In genomic region chr11:28442113-28442512, GRCh38 we compare ENCODE assay signal across 16 cellular contexts.
DNase-seq lines count a peak whose midpoint lies in the region; ATAC-seq and TF ChIP-seq lines count a peak whose summit lies in the region.
"Had no signal": no experiment of that assay in that cellular context is flagged by ENCODE, and none has a peak within 500 bp of the region (broad histone marks: within the 10 kb centered on the region; RNA-seq: fewer than 3 reads in every experiment).

No MANE protein-coding gene starts in this region.

- H3K27me3 Mint-ChIP-seq in natural killer cell treated with Interleukin-12 subunit alpha and Interleukin-12 subunit beta and Interleukin-15 and Interleukin-18, amount 100 ng/mL, for 72 hours: no peaks in the 10 kb centered on the region
- H3K27me3 Mint-ChIP-seq: CD4-positive, CD25-positive, alpha-beta regulatory T cell had no signal

- no peak for TF ChIP-seq CTCF in SK-N-SH (IDR thresholded peaks at IDR 0.05)
- TF ChIP-seq CTCF in fibroblast of mammary gland (conservative IDR thresholded peaks at IDR 0.05; ENCODE audit: control insufficient read depth, insufficient read depth, low read depth, low read length): no peak

- H2AFZ ChIP-seq in SK-N-SH (ENCODE audit: low read depth): no peak overlapping the region

- no peaks in the 10 kb centered on the region for H3K36me3 Mint-ChIP-seq in natural killer cell treated with Interleukin-12 subunit alpha and Interleukin-12 subunit beta and Interleukin-15 and Interleukin-18, amount 100 ng/mL, for 72 hours
- H3K36me3 Mint-ChIP-seq: CD4-positive, CD25-positive, alpha-beta regulatory T cell had no signal

- H3K27ac Mint-ChIP-seq in natural killer cell treated with Interleukin-12 subunit alpha and Interleukin-12 subunit beta and Interleukin-15 and Interleukin-18, amount 100 ng/mL, for 72 hours: no peak overlapping the region
- H3K27ac Mint-ChIP-seq: CD4-positive, CD25-positive, alpha-beta regulatory T cell; HFFc6 had no signal

- no peak overlapping the region for H3K4me2 ChIP-seq in SK-N-SH
- H3K4me2 ChIP-seq: BLaER1 treated with 17β-estradiol and CSF1 and Interleukin-3, amounts not matched to agents 10 nM and 100 nM had no signal

- ATAC-seq in SK-N-SH treated with all-trans-retinoic acid at 6 μM for 48 hours: no peak
- no peak for ATAC-seq in natural killer cell treated with Interleukin-12 subunit alpha and Interleukin-12 subunit beta and Interleukin-15 and Interleukin-18, amount 100 ng/mL, for 72 hours
- no peak for ATAC-seq in GM19328 (IDR thresholded peaks at IDR 0.05; ENCODE audit: unreplicated experiment)
- ATAC-seq in HG02870 (IDR thresholded peaks at IDR 0.05; ENCODE audit: unreplicated experiment): no peak
- ATAC-seq: K562 had no signal

- TF ChIP-seq EP300 in SK-N-SH (IDR thresholded peaks at IDR 0.05; ENCODE audit: borderline replicate concordance in 1 of 2, low read depth in 1 of 2, low read length in 1 of 2): no peak

- H4K20me1 ChIP-seq in SK-N-SH (ENCODE audit: insufficient read depth): no peaks in the 10 kb centered on the region
- H4K20me1 ChIP-seq: BLaER1 treated with 17β-estradiol and CSF1 and Interleukin-3, amounts not matched to agents 10 nM and 100 nM had no signal

- H3K27ac ChIP-seq in SK-N-SH (ENCODE audit: low read depth in 2 of 2, low read length in 1 of 2): no peak overlapping the region
- H3K27ac ChIP-seq: 22Rv1; BLaER1 treated with 17β-estradiol and CSF1 and Interleukin-3, amounts not matched to agents 10 nM and 100 nM; HL-60 had no signal

- H3K4me3 ChIP-seq in SK-N-SH (ENCODE audit: low read depth in 2 of 2, low read length in 1 of 2): no peak overlapping the region
- H3K4me3 ChIP-seq in fibroblast of mammary gland (ENCODE audit: control insufficient read depth, low read depth, low read length): no peak overlapping the region
- H3K4me3 ChIP-seq: BLaER1 treated with 17β-estradiol and CSF1 and Interleukin-3, amounts not matched to agents 10 nM and 100 nM; HAP-1; K562 had no signal

- H3K9me3 ChIP-seq in SK-N-SH: no peaks in the 10 kb centered on the region
- H3K9me3 ChIP-seq: BLaER1 treated with 17β-estradiol and CSF1 and Interleukin-3, amounts not matched to agents 10 nM and 100 nM; HAP-1 had no signal

- no peak for TF ChIP-seq RAD21 in SK-N-SH (IDR thresholded peaks at IDR 0.05; ENCODE audit: low read length)

- H3K4me1 ChIP-seq in SK-N-SH (ENCODE audit: control insufficient read depth in 1 of 2, insufficient read depth in 2 of 2, low read depth in 1 of 2, low read length in 1 of 2): no peaks in the 10 kb centered on the region
- H3K4me1 ChIP-seq: BLaER1 treated with 17β-estradiol and CSF1 and Interleukin-3, amounts not matched to agents 10 nM and 100 nM; HAP-1 had no signal

- no peaks in the 10 kb centered on the region for H3F3A ChIP-seq in SK-N-SH (replicated peaks; ENCODE audit: insufficient read depth)

- peaks cover 6% of the 10 kb centered on the region for H3K9me3 Mint-ChIP-seq in natural killer cell treated with Interleukin-12 subunit alpha and Interleukin-12 subunit beta and Interleukin-15 and Interleukin-18, amount 100 ng/mL, for 72 hours
- H3K9me3 Mint-ChIP-seq: HFFc6 had no signal

- DNase-seq in SK-N-SH (no peak), M059J (ENCODE audit: low read depth) (peak; percentile 52), fibroblast of mammary gland (ENCODE audit: low read depth) (peak; percentile 16), NCI-H2227 (lab: John Stamatoyannopoulos, UW; ENCODE audit: unreplicated experiment) (no peak)
- DNase-seq in natural killer cell treated with Interleukin-12 subunit alpha and Interleukin-12 subunit beta and Interleukin-15 and Interleukin-18, amount 100 ng/mL, for 72 hours (ENCODE audit: low spot score): no peak
- DNase-seq: CD4-positive, CD25-positive, alpha-beta regulatory T cell; DMS53; HFFc6 had no signal

- POLR2A ChIA-PET in SK-N-SH (lab: Yijun Ruan, JAX): no interaction called here

- H3K36me3 ChIP-seq in SK-N-SH (replicated peaks in 1 of 2; ENCODE audit: control insufficient read depth in 1 of 2, insufficient read depth in 2 of 2, low read length in 1 of 2): no peaks in the 10 kb centered on the region
- H3K36me3 ChIP-seq: BLaER1 treated with 17β-estradiol and CSF1 and Interleukin-3, amounts not matched to agents 10 nM and 100 nM; HAP-1 had no signal

- H3K9ac ChIP-seq in SK-N-SH: no peak overlapping the region
- H3K9ac ChIP-seq: BLaER1 treated with 17β-estradiol and CSF1 and Interleukin-3, amounts not matched to agents 10 nM and 100 nM had no signal

- no peaks in the 10 kb centered on the region for H3K4me1 Mint-ChIP-seq in natural killer cell treated with Interleukin-12 subunit alpha and Interleukin-12 subunit beta and Interleukin-15 and Interleukin-18, amount 100 ng/mL, for 72 hours (ENCODE audit: low read depth in 2 of 2)
- H3K4me1 Mint-ChIP-seq: CD4-positive, CD25-positive, alpha-beta regulatory T cell had no signal

- H3K27me3 ChIP-seq in SK-N-SH (ENCODE audit: insufficient read depth): no peaks in the 10 kb centered on the region
- H3K27me3 ChIP-seq: BLaER1 treated with 17β-estradiol and CSF1 and Interleukin-3, amounts not matched to agents 10 nM and 100 nM had no signal

- 66% methylated on average over 2 of the region's 2 CpGs for WGBS in SK-N-SH (ENCODE audit: low lambda C conversion rate)

- H3K9me2 ChIP-seq in SK-N-SH: no peaks in the 10 kb centered on the region

- no peaks in the 10 kb centered on the region for H3K79me2 ChIP-seq in SK-N-SH (ENCODE audit: insufficient read depth)

- CTCF ChIA-PET in SK-N-SH (lab: Yijun Ruan, JAX): interaction anchor here (0.7 kb wide), 1 partner anchor 525 kb away, joined by 3 read pairs; no protein-coding TSS in a partner anchor

- no peak overlapping the region for H3K4me3 Mint-ChIP-seq in natural killer cell treated with Interleukin-12 subunit alpha and Interleukin-12 subunit beta and Interleukin-15 and Interleukin-18, amount 100 ng/mL, for 72 hours
- H3K4me3 Mint-ChIP-seq: HFFc6 had no signal

TF ChIP-seq in SK-N-SH treated with all-trans-retinoic acid at 6 μM for 48 hours, 23 proteins besides CTCF, POLR2A, EP300 and RAD21:
- TF ChIP-seq ISL1 (CRISPR knock-in tag; IDR thresholded peaks at IDR 0.05) (peak; percentile 61), ZFP30 (CRISPR knock-in tag; IDR thresholded peaks at IDR 0.05) (no peak), ZC3H10 (CRISPR knock-in tag; IDR thresholded peaks at IDR 0.05) (peak; percentile 76; the same call in 1 of the 2 replicates)

TF ChIP-seq in SK-N-SH, 30 proteins besides CTCF, POLR2A, EP300 and RAD21:
- no peak for TF ChIP-seq USF1 (IDR thresholded peaks at IDR 0.05; ENCODE audit: borderline replicate concordance, low read depth)
- TF ChIP-seq YY1 (IDR thresholded peaks at IDR 0.05; ENCODE audit: low read depth): no peak
- TF ChIP-seq POLR2AphosphoS5 (IDR thresholded peaks at IDR 0.05; ENCODE audit: low read depth, low read length): no peak
- TF ChIP-seq, protein P1, sequence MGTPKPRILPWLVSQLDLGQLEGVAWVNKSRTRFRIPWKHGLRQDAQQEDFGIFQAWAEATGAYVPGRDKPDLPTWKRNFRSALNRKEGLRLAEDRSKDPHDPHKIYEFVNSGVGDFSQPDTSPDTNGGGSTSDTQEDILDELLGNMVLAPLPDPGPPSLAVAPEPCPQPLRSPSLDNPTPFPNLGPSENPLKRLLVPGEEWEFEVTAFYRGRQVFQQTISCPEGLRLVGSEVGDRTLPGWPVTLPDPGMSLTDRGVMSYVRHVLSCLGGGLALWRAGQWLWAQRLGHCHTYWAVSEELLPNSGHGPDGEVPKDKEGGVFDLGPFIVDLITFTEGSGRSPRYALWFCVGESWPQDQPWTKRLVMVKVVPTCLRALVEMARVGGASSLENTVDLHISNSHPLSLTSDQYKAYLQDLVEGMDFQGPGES (IDR thresholded peaks at IDR 0.05; ENCODE audit: low read depth, low read length): no peak
- TF ChIP-seq TAF1 (IDR thresholded peaks at IDR 0.05; ENCODE audit: borderline replicate concordance, low read depth, low read length): no peak
- TF ChIP-seq JUND (IDR thresholded peaks at IDR 0.05): no peak
- no peak for TF ChIP-seq FOXJ3 (CRISPR knock-in tag; IDR thresholded peaks at IDR 0.05)
TF ChIP-seq in SK-N-SH: peak in this region for 0.

Comparison
In these comparisons a context has a peak if more than half of its experiments do, and no peak if none do; other contexts are left out.
1. DNase-seq: peak in M059J (single experiment) and fibroblast of mammary gland (single experiment); none in SK-N-SH (single experiment), natural killer cell treated with Interleukin-12 subunit alpha and Interleukin-12 subunit beta and Interleukin-15 and Interleukin-18, amount 100 ng/mL, for 72 hours (single experiment) and NCI-H2227 (single experiment).